In genomic region chr9:85142461-85143401, GRCh38 we compare ENCODE assay signal across 8 cellular contexts.
DNase-seq lines count a peak whose midpoint lies in the region; ATAC-seq and TF ChIP-seq lines count a peak whose summit lies in the region.

No MANE protein-coding gene starts in this region.

- no peak for TF ChIP-seq POLR2A in spleen (IDR thresholded peaks at IDR 0.05)

- H3K36me3 ChIP-seq in spleen, result no peaks in the 10 kb centered on the region

- H3K27ac ChIP-seq in spleen, result no peak overlapping the region

- no peaks in the 10 kb centered on the region for H3K27me3 ChIP-seq in spleen (replicated peaks in 1 of 7)

- DNase-seq in NCI-H748 (lab: John Stamatoyannopoulos, UW; ENCODE audit: unreplicated experiment) (peak; percentile 56), foreskin fibroblast (peak in 1 of 2 donors; percentile 29), retinal pigment epithelial cell (ENCODE audit: low read depth) (no peak), SHP77 treated with DMSO at 0.1 percent for 48 hours (lab: John Stamatoyannopoulos, UW) (no peak), spleen (no peak), GF-D8 (lab: John Stamatoyannopoulos, UW) (no peak), EL (no peak)

- intact Hi-C loops in spleen (cut with DNase I; ENCODE audit: low total_unique reads), result no loop called here

- ATAC-seq in GM19043 (IDR thresholded peaks at IDR 0.05; ENCODE audit: low read depth, unreplicated experiment), result peak; percentile 63

- H3K4me1 ChIP-seq in spleen, result no peaks in the 10 kb centered on the region

- TF ChIP-seq CTCF in foreskin fibroblast (IDR thresholded peaks at IDR 0.05; ENCODE audit: low read depth, low read length) (peak; percentile 41), retinal pigment epithelial cell (conservative IDR thresholded peaks at IDR 0.05; ENCODE audit: low read depth, low read length) (peak; percentile 52), spleen (IDR thresholded peaks at IDR 0.05 in 8 of 11, conservative IDR thresholded peaks at IDR 0.05 in 3 of 11) (peak in 4 of 11 experiments; percentile 13 to 44 (median 32))

- H3K9me3 ChIP-seq in spleen, result no peaks in the 10 kb centered on the region

- H3K4me3 ChIP-seq in foreskin fibroblast (ENCODE audit: low read depth in 1 of 2, low read length in 2 of 2) (no peak overlapping the region), retinal pigment epithelial cell (ENCODE audit: low read length) (no peak overlapping the region), spleen (no peak overlapping the region)

- 67 to 81% (median 76%) methylated on average over 5 of the region's 5 CpGs for WGBS in spleen, 5 donors
